9 cellular contexts compared by ENCODE assay signal in the genomic region with DNA sequence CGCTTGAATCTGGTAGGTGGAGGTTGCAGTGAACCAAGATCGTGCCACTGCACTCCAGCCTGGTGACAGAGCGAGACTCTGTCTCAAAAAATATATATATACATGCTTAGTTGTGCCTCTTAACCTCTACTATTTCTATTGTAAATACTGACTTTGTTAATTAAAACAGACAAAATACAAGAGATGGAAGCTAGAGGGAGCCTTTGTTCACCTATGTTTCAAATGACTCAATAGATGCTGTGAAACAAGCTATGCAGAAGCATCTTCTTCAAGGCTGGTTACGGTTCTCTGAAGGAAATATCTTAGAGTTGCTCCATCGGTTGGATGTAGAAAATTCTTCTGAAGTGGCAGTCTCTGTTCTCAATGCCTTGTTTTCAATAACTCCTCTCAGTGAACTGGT. TPM values are rescaled to one million over a fixed set of nuclear protein-coding genes. Genes with fewer than 3 reads are reported as not detected.
A peak's percentile ranks its signal among the peaks of the same experiment; 100 is the strongest.
DNase-seq lines count a peak whose midpoint lies in the region; ATAC-seq and TF ChIP-seq lines count a peak whose summit lies in the region.
"Had no signal": no experiment of that assay in that cellular context is flagged by ENCODE, and none has a peak within 500 bp of the region (broad histone marks: within the 10 kb centered on the region; RNA-seq: fewer than 3 reads in every experiment).

No MANE protein-coding gene starts in this region.

- ATAC-seq in HG02759 (IDR thresholded peaks at IDR 0.05; ENCODE audit: unreplicated experiment), result peak; percentile 81

- no peak overlapping the region for H3K27ac ChIP-seq in adrenal gland
- H3K27ac ChIP-seq: neutrophil had no signal

- DNase-seq in AG09319 (ENCODE audit: extremely low read depth, low read depth) (peak; percentile 62), NCI-H2081 (lab: John Stamatoyannopoulos, UW) (peak; percentile 1 to 36), adrenal gland (no peak), iPS-NIHi7 (ENCODE audit: extremely low spot score) (peak; percentile 17), stromal cell of bone marrow (ENCODE audit: low read depth) (peak; percentile 51)
- no peak for DNase-seq in activated CD4-positive, alpha-beta T cell treated with anti-CD3 and anti-CD28 coated beads for 4 hours

- H3K4me1 ChIP-seq in adrenal gland (replicated peaks in 1 of 2), result no peaks in the 10 kb centered on the region

- no peaks in the 10 kb centered on the region for H3K9me3 ChIP-seq in adrenal gland (replicated peaks in 1 of 3)
- H3K9me3 ChIP-seq: neutrophil had no signal

- H3K4me3 ChIP-seq in adrenal gland, result no peak overlapping the region

- intact Hi-C loops in adrenal gland (cut with DNase I), result loop anchor here in 1 of 2 donors (5.0 to 10.0 kb wide), 2 partner anchors 208 to 775 kb away; partner anchors contain the start of gene LCORL

- no peak for TF ChIP-seq POLR2A in adrenal gland (IDR thresholded peaks at IDR 0.05)

- WGBS in adrenal gland, 4 donors, result 51 to 58% (median 56%) methylated on average over 5 of the region's 5 CpGs

- TF ChIP-seq CTCF in AG09319 (IDR thresholded peaks at IDR 0.05; ENCODE audit: low read depth, low read length) (peak; percentile 53), GM12874 (IDR thresholded peaks at IDR 0.05; ENCODE audit: insufficient read depth, low read depth, low read length) (peak; percentile 35; the same call in 1 of the 2 replicates), adrenal gland (IDR thresholded peaks at IDR 0.05) (peak; percentile 43 to 73 (median 64))

- no peaks in the 10 kb centered on the region for H3K27me3 ChIP-seq in adrenal gland
- H3K27me3 ChIP-seq: neutrophil had no signal

- no peaks in the 10 kb centered on the region for H3K36me3 ChIP-seq in adrenal gland (replicated peaks in 1 of 2)

RNA-seq across cellular contexts. Expression of gene NCAPG, which starts 6.2 kb away (rescaled TPM):
- total RNA-seq in adrenal gland, result 1 to 10 TPM in 2 of 8 donors, under 1 TPM in 6; 0.17 to 1.6 (median 0.74) TPM
- polyA plus RNA-seq in adrenal gland, result 1 to 10 TPM in 1 of 3 donors, under 1 TPM in 2; 0.24 to 1.3 (median 0.37) TPM

RNA-seq across cellular contexts. Expression of gene DCAF16, which starts 6.5 kb away (rescaled TPM):
- total RNA-seq in adrenal gland, result 10 to 100 TPM; 14.4 to 43.1 (median 23.9) TPM
- 10 to 100 TPM in 1 of 3 donors, 1 to 10 TPM in 2; 6.9 to 15.1 (median 9.4) TPM for polyA plus RNA-seq in adrenal gland

RNA-seq across cellular contexts. Expression of gene FAM184B, which starts 35.6 kb away (rescaled TPM):
- total RNA-seq in adrenal gland, result under 1 TPM in 3 of 8 donors, not detected in 5; under 0.01 to 0.17 (median 0.11) TPM
- polyA plus RNA-seq in adrenal gland, result under 1 TPM; 0.03 to 0.08 (median 0.04) TPM

Comparison
In these comparisons a context has a peak if more than half of its experiments do, and no peak if none do; other contexts are left out.
1. DNase-seq: peak in AG09319 (single experiment), NCI-H2081 (2 of 2), iPS-NIHi7 (single experiment) and stromal cell of bone marrow (single experiment); none in adrenal gland (0 of 7) and activated CD4-positive, alpha-beta T cell treated with anti-CD3 and anti-CD28 coated beads for 4 hours (0 of 2).
2. Peak in every context shown above with its lines, with median percentiles within 50 percentile points of each other: CTCF ChIP-seq.